8 cellular contexts compared by ENCODE assay signal in genomic region chr14:105281354-105282097, GRCh38. TPM values are rescaled to one million over a fixed set of nuclear protein-coding genes. Genes with fewer than 3 reads are reported as not detected.
A peak's percentile ranks its signal among the peaks of the same experiment; 100 is the strongest.
DNase-seq lines count a peak whose midpoint lies in the region; FAIRE-seq and TF ChIP-seq lines count a peak whose summit lies in the region.

No MANE protein-coding gene starts in this region.

- TF ChIP-seq CTCF in AG09309 (IDR thresholded peaks at IDR 0.05; ENCODE audit: control insufficient read depth, insufficient read depth, low read depth, low read length, missing control alignments) (peak; percentile 60), nephron (IDR thresholded peaks at IDR 0.05; ENCODE audit: unreplicated experiment in 3 of 3) (peak; percentile 70 to 76 (median 72))

- FAIRE-seq in GM12892 (lab: Jason Lieb, UNC): peak; percentile 70
- no peak for FAIRE-seq in RCC 7860 (lab: Jason Lieb, UNC)

- peak overlapping the region in 2 of 3 experiments; percentile 6 to 18 for H3K27ac Mint-ChIP-seq in nephron

- H3K36me3 Mint-ChIP-seq in nephron (ENCODE audit: low read depth): peaks cover 10% of the 10 kb centered on the region

- DNase-seq in AG09309 (ENCODE audit: low read depth): peak; percentile 27
- no peak for DNase-seq in GM12892 (ENCODE audit: insufficient read length)
- peak; percentile 30 for DNase-seq in RCC 7860 (ENCODE audit: low spot score)
- DNase-seq in erythroblast (lab: John Stamatoyannopoulos, UW): peak; percentile 53 to 62
- DNase-seq in NCI-H1092 treated with DMSO at 0.1 percent for 48 hours (lab: John Stamatoyannopoulos, UW): no peak
- no peak for DNase-seq in central memory CD4-positive, alpha-beta T cell
- no peak for DNase-seq in NK-92 (lab: John Stamatoyannopoulos, UW; ENCODE audit: unreplicated experiment)

- H3K9me3 Mint-ChIP-seq in nephron: no peaks in the 10 kb centered on the region

- TF ChIP-seq POLR2A in GM12892 (IDR thresholded peaks at IDR 0.05; ENCODE audit: low read depth, low read length) (no peak), erythroblast (IDR thresholded peaks at IDR 0.05; ENCODE audit: low read length) (no peak)

- H3K4me1 Mint-ChIP-seq in nephron: peaks cover 10% of the 10 kb centered on the region

- H3K4me3 ChIP-seq in AG09309 (ENCODE audit: control insufficient read depth, low read depth, low read length): no peak overlapping the region

- H3K27me3 Mint-ChIP-seq in nephron (ENCODE audit: low read depth): no peaks in the 10 kb centered on the region

- no peak overlapping the region for H3K4me3 Mint-ChIP-seq in nephron

RNA-seq across cellular contexts. Expression of gene BRF1, which starts 19.3 kb away (rescaled TPM):
- 6.4 TPM for polyA plus RNA-seq in GM12892 (2012; ENCODE audit: missing spikeins)

RNA-seq across cellular contexts. Expression of gene PACS2, which starts 33.0 kb away (rescaled TPM):
- 8.5 TPM for polyA plus RNA-seq in GM12892 (2012; ENCODE audit: missing spikeins)

RNA-seq across cellular contexts. Expression of gene BTBD6, which starts 33.2 kb away (rescaled TPM):
- polyA plus RNA-seq in GM12892 (2012; ENCODE audit: missing spikeins): 25.8 TPM

Comparison
In these comparisons a context has a peak if more than half of its experiments do, and no peak if none do; other contexts are left out.
1. DNase-seq: peak in AG09309 (single experiment), RCC 7860 (single experiment) and erythroblast (2 of 2); none in GM12892 (single experiment), NCI-H1092 treated with DMSO at 0.1 percent for 48 hours (single experiment), central memory CD4-positive, alpha-beta T cell (single experiment) and NK-92 (single experiment).